ENCODE assay signal across 20 cellular contexts in genomic region chr9:132590037-132590317, GRCh38. TPM values are rescaled to one million over a fixed set of nuclear protein-coding genes. Genes with fewer than 3 reads are reported as not detected.
DNase-seq lines count a peak whose midpoint lies in the region; ATAC-seq lines count a peak whose summit lies in the region.
"Had no signal": no experiment of that assay in that cellular context is flagged by ENCODE, and none has a peak within 500 bp of the region (broad histone marks: within the 10 kb centered on the region; RNA-seq: fewer than 3 reads in every experiment).

No MANE protein-coding gene starts in this region.

- peaks cover 10% of the 10 kb centered on the region; the same call in 1 of the 2 replicates for H3K36me3 ChIP-seq in HUES48 (ENCODE audit: control insufficient read depth, insufficient read depth, low read length)
- no peaks in the 10 kb centered on the region for H3K36me3 ChIP-seq in ectodermal cell (ENCODE audit: control insufficient read depth, insufficient read depth, low read length)

- peaks cover 86% of the 10 kb centered on the region for H3K27me3 ChIP-seq in HUES48 (ENCODE audit: control insufficient read depth, insufficient read depth, low read length)
- H3K27me3 ChIP-seq in ectodermal cell (ENCODE audit: control insufficient read depth, insufficient read depth, low read length, poor library complexity, severe bottlenecking): peaks cover 69% of the 10 kb centered on the region

- H3K27ac ChIP-seq in HUES48 (ENCODE audit: low read depth, low read length): no peak overlapping the region
- peak overlapping the region; percentile 91 for H3K27ac ChIP-seq in ectodermal cell (ENCODE audit: insufficient read depth, low read depth, low read length, poor library complexity, severe bottlenecking)
- H3K27ac ChIP-seq: KMS-11 had no signal

- no peaks in the 10 kb centered on the region for H3K9me3 ChIP-seq in HUES48 (ENCODE audit: control insufficient read depth, insufficient read depth, low read length)
- no peaks in the 10 kb centered on the region for H3K9me3 ChIP-seq in ectodermal cell (ENCODE audit: control insufficient read depth, low read length)
- H3K9me3 ChIP-seq in iPS-18c (ENCODE audit: control insufficient read depth, insufficient read depth, low read length): peaks cover 2% of the 10 kb centered on the region

- WGBS in ectodermal cell, 2 experiments: 1% methylated on average over 16 to 17 of the region's 17 CpGs

- DNase-seq in ureter (ENCODE audit: low spot score) (no peak), T1000 (lab: John Stamatoyannopoulos, UW) (no peak)
- DNase-seq: CD8-positive, alpha-beta memory T cell; NCI-H1092 treated with DMSO at 0.1 percent for 48 hours; NCI-H1694; NCI-H2107; NCI-H345; NCI-H526 treated with DMSO at 0.1 percent for 48 hours; PC-3 had no signal

- H3K4me1 ChIP-seq in HUES48 (ENCODE audit: control insufficient read depth, insufficient read depth, low read length): peaks cover 37% of the 10 kb centered on the region
- H3K4me1 ChIP-seq in ectodermal cell (ENCODE audit: control insufficient read depth, insufficient read depth, low read length): peaks cover 51% of the 10 kb centered on the region

- H3K4me3 ChIP-seq in HUES48 (ENCODE audit: low read depth, low read length) (peak overlapping the region; percentile 45), ectodermal cell (ENCODE audit: insufficient read depth, low read depth, low read length) (peak overlapping the region; percentile 58), iPS-18c (ENCODE audit: insufficient read depth, low read depth, low read length) (peak overlapping the region; percentile 31; the same call in 1 of the 2 replicates)

- no peak overlapping the region for H3K9ac ChIP-seq in HUES48 (ENCODE audit: low read depth, low read length)
- H3K9ac ChIP-seq: KMS-11 had no signal

- no peak for ATAC-seq in GM19035 (IDR thresholded peaks at IDR 0.05; ENCODE audit: unreplicated experiment)
- ATAC-seq in GM21825 (IDR thresholded peaks at IDR 0.05; ENCODE audit: unreplicated experiment): no peak
- ATAC-seq: HCT116, PC-3 had no signal

RNA-seq across cellular contexts. Expression of gene BARHL1, which starts 7.6 kb away (rescaled TPM):
- polyA plus RNA-seq in ectodermal cell (2013, experiment 1 of 4): 20.4 TPM
- 40.3 TPM for polyA plus RNA-seq in ectodermal cell (2013, experiment 2 of 4)
- 18.3 TPM for polyA plus RNA-seq in ectodermal cell (2013, experiment 3 of 4)
- polyA plus RNA-seq in ectodermal cell (2013, experiment 4 of 4): 27.6 TPM
- not detected for total RNA-seq in ureter
- total RNA-seq: CD8-positive, alpha-beta memory T cell; HT-29; MCF 10A; PC-3; SK-MEL-5 had no signal
- polyA plus RNA-seq: BJ; CD8-positive, alpha-beta memory T cell had no signal
